ENCODE assay signal across 20 cellular contexts in the genomic region with DNA sequence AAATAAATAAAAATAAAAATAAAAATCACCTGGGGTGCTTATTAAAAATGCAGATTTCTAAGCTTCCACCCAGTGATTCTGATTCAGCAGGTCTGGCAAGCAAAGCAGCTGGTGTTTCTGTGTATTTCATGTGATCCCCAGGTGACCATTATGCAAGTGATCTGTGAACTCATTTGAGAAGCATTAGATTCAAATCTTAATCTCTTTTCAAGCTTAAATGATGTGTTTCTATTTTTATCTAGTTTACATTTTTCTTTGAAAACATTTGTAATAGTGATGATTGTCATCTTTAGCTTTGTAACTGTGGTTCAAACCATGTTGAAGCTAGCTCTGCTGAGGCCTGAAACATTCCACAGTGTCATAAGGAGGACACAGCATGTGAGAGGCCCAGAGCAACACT.
"Had no signal": no experiment of that assay in that cellular context is flagged by ENCODE, and none has a peak within 500 bp of the region (broad histone marks: within the 10 kb centered on the region; RNA-seq: fewer than 3 reads in every experiment).

No MANE protein-coding gene starts in this region.

- H3K27me3 Mint-ChIP-seq: activated B cell treated with CpG ODN at 0.5 μM for 24 hours; activated naive CD8-positive, alpha-beta T cell; effector memory CD8-positive, alpha-beta T cell; progenitor cell of endocrine pancreas had no signal

- H3K27me3 ChIP-seq: transverse colon had no signal

- H3K4me1 Mint-ChIP-seq: activated B cell treated with CpG ODN at 0.5 μM for 24 hours had no signal

- ATAC-seq: activated CD8-positive, alpha-beta T cell treated with anti-CD3 and anti-CD28 coated beads, Interleukin-2, amount 10 ng/mL, durations not matched to agents 7 days and 5 days; effector memory CD8-positive, alpha-beta T cell; right cardiac atrium; stimulated activated naive CD8-positive, alpha-beta T cell treated with anti-CD3 and anti-CD28 coated beads, Interleukin-15, Interleukin-2, amounts not matched to agents 100 U/mL and 50 U/mL, for 24 hours had no signal

- H3K27ac Mint-ChIP-seq: activated B cell treated with CpG ODN at 0.5 μM for 24 hours; activated CD8-positive, alpha-beta T cell treated with anti-CD3 and anti-CD28 coated beads, Interleukin-2, amount 10 ng/mL, durations not matched to agents 7 days and 5 days; activated naive CD8-positive, alpha-beta T cell; effector memory CD8-positive, alpha-beta T cell; progenitor cell of endocrine pancreas had no signal

- H3K36me3 Mint-ChIP-seq: activated naive CD8-positive, alpha-beta T cell had no signal

- H3K9me3 Mint-ChIP-seq: activated B cell treated with CpG ODN at 0.5 μM for 24 hours had no signal

- H3K4me3 Mint-ChIP-seq: activated B cell treated with CpG ODN at 0.5 μM for 24 hours; activated CD8-positive, alpha-beta T cell treated with anti-CD3 and anti-CD28 coated beads, Interleukin-2, amount 10 ng/mL, durations not matched to agents 7 days and 5 days; activated naive CD8-positive, alpha-beta T cell; effector memory CD8-positive, alpha-beta T cell; nephron had no signal

- FAIRE-seq: small intestine, TTC549 had no signal

- DNase-seq: activated B cell treated with CpG ODN at 0.5 μM for 24 hours; activated CD4-positive, alpha-beta T cell treated with anti-CD3 and anti-CD28 coated beads for 48 hours; activated CD8-positive, alpha-beta memory T cell treated with anti-CD3 and anti-CD28 coated beads, Interleukin-2, amount 50 U/mL, for 4 hours; activated CD8-positive, alpha-beta T cell treated with anti-CD3 and anti-CD28 coated beads, Interleukin-2, amount 10 ng/mL, durations not matched to agents 7 days and 5 days; activated effector memory CD4-positive, alpha-beta T cell treated with anti-CD3 and anti-CD28 coated beads, Interleukin-2, amount 50 U/mL, for 16 hours; activated T-cell treated with anti-CD3 and anti-CD28 coated beads, Interleukin-2, amount 50 U/mL, for 48 hours; dermis blood vessel endothelial cell; effector memory CD8-positive, alpha-beta T cell; glutamatergic neuron; hypothalamus; nucleus accumbens; small intestine; stimulated activated naive CD8-positive, alpha-beta T cell treated with anti-CD3 and anti-CD28 coated beads, Interleukin-15, Interleukin-2, amounts not matched to agents 100 U/mL and 50 U/mL, for 24 hours; T-helper 2 cell; transverse colon had no signal

- H3K9me3 ChIP-seq: transverse colon had no signal

- H3K36me3 ChIP-seq: transverse colon had no signal

- H3K4me3 ChIP-seq: transverse colon had no signal
